1 cellular context compared by ENCODE assay signal in the genomic region with DNA sequence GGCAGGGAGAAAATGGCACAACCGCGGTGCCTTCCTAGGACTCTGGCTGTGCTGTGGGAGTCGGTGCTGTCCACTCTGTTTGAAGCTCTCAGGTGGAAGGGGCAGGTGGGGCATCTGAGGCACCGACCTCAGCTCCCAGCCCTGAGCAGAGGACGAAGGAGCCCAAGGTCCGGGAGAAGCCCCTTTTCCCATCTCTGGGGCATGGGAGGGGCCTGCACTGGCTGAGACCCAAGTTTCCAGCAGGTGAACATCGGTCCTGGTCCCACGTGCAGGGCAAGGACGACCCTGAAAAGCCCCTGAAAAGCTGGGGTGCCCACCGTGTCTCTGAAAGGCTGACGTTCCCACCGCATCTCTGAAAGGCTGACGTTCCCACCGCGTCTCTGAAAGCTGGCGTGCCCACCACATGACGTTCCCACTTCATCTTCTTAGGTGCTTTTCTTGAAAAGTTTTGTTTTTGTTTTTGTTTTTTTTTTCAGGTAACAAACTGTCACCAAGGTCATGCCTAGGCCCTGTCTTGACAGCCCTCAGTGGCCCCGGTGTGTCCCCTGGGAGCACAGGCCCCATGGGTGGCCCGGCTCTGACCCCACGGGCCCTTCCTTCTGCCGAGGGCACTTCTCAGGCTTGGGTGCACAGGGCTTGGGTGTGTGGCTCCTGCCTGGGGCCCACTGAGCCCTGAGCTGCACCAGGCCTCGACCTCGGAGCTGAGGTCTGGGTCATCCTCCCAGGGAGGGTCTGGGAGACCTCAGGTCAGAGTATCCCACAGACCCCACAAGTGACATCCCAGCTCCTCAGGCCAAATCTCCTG.
TF ChIP-seq lines count a peak whose summit lies in the region.

No MANE protein-coding gene starts in this region.

TF ChIP-seq in IMR-90, 13 proteins besides CTCF, POLR2A, EP300 and RAD21 (continued from another document):
- TF ChIP-seq CEBPB (IDR thresholded peaks at IDR 0.05; ENCODE audit: low read depth, low read length) (no peak), MAZ (IDR thresholded peaks at IDR 0.05; ENCODE audit: borderline replicate concordance, low read depth, low read length) (no peak), NFE2L2 (IDR thresholded peaks at IDR 0.05; ENCODE audit: low read depth, low read length) (no peak), USF2 (IDR thresholded peaks at IDR 0.05; ENCODE audit: low read depth, low read length) (no peak), ELK1 (IDR thresholded peaks at IDR 0.05; ENCODE audit: borderline replicate concordance, low read depth, low read length) (no peak), BHLHE40 (IDR thresholded peaks at IDR 0.05; ENCODE audit: low read depth, low read length) (no peak), CHD1 (IDR thresholded peaks at IDR 0.05; ENCODE audit: low read depth, low read length) (no peak), SMC3 (IDR thresholded peaks at IDR 0.05; ENCODE audit: low read depth, low read length) (no peak), FOS (IDR thresholded peaks at IDR 0.05; ENCODE audit: low read depth, low read length) (no peak), MAFK (IDR thresholded peaks at IDR 0.05; ENCODE audit: low read depth, low read length) (no peak), RCOR1 (IDR thresholded peaks at IDR 0.05; ENCODE audit: insufficient replicate concordance, low read length) (no peak)
